8 cellular contexts compared by ENCODE assay signal in the genomic region with DNA sequence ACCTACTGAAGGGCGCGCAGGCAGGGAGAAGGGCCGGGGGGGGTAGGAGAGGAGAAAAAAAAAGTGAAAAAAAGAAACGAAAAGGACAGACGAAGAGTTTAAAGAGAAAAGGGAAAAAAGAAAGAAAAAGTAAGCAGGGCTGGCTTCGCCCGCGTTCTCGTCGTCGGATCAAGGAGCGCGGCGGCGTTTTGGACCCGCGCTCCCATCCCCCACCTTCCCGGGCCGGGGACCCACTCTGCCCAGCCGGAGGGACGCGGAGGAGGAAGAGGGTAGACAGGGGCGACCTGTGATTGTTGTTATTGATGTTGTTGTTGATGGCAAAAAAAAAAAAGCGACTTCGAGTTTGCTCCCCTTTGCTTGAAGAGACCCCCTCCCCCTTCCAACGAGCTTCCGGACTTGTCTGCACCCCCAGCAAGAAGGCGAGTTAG. TPM values are rescaled to one million over a fixed set of nuclear protein-coding genes. Genes with fewer than 3 reads are reported as not detected.
DNase-seq lines count a peak whose midpoint lies in the region; ATAC-seq and TF ChIP-seq lines count a peak whose summit lies in the region.

No MANE protein-coding gene starts in this region.

- H3K27ac Mint-ChIP-seq in CD4-positive, CD25-positive, alpha-beta regulatory T cell, result peak overlapping the region in 2 of 3 donors; percentile 41 to 69

- peaks cover 39% of the 10 kb centered on the region for H3K4me1 ChIP-seq in CD4-positive, CD25-positive, alpha-beta regulatory T cell (ENCODE audit: control insufficient read depth, insufficient read depth, low read length, poor library complexity, severe bottlenecking)
- H3K4me1 ChIP-seq in mesodermal cell (ENCODE audit: control insufficient read depth, insufficient read depth, low read length, poor library complexity, severe bottlenecking), result peaks cover 8% of the 10 kb centered on the region
- H3K4me1 ChIP-seq in uterus, result no peaks in the 10 kb centered on the region

- intact Hi-C loops in uterus (cut with DNase I; ENCODE audit: low total_unique reads), result no loop called here

- DNase-seq in CD4-positive, CD25-positive, alpha-beta regulatory T cell, result peak in 1 of 3 donors; percentile 12
- DNase-seq in HT-29 (ENCODE audit: low spot score) (peak; percentile 33), astrocyte of the spinal cord (ENCODE audit: low read depth, low spot score) (no peak), uterus (peak in 1 of 2 donors; percentile 40), dermis blood vessel endothelial cell (no peak)

- peaks cover 52% of the 10 kb centered on the region for H3K27me3 Mint-ChIP-seq in CD4-positive, CD25-positive, alpha-beta regulatory T cell

- H3K9me3 ChIP-seq in CD4-positive, CD25-positive, alpha-beta regulatory T cell (ENCODE audit: control insufficient read depth in 2 of 2, low read length in 2 of 2), result no peaks in the 10 kb centered on the region
- H3K9me3 ChIP-seq in mesodermal cell (ENCODE audit: control insufficient read depth, low read length), result no peaks in the 10 kb centered on the region
- H3K9me3 ChIP-seq in uterus, result no peaks in the 10 kb centered on the region

- in situ Hi-C loops in astrocyte of the spinal cord (cut with HindIII; ENCODE audit: low sequenced_read_pairs), result no loop called here

- H3K9me3 Mint-ChIP-seq in CD4-positive, CD25-positive, alpha-beta regulatory T cell, result peaks cover 0 to 3% (median 2%) of the 10 kb centered on the region in 7 donors

- no peak for TF ChIP-seq POLR2A in uterus (IDR thresholded peaks at IDR 0.05)

- H3K4me1 Mint-ChIP-seq in CD4-positive, CD25-positive, alpha-beta regulatory T cell, result peaks cover 3 to 23% (median 14%) of the 10 kb centered on the region in 4 donors

- H3K4me3 ChIP-seq in CD4-positive, CD25-positive, alpha-beta regulatory T cell (ENCODE audit: low read depth, low read length), result peak overlapping the region; percentile 60
- peak overlapping the region; percentile 71 for H3K4me3 ChIP-seq in astrocyte of the spinal cord (ENCODE audit: low read depth, low read length)
- H3K4me3 ChIP-seq in mesodermal cell (ENCODE audit: extremely low read depth, insufficient read depth, low read length, poor library complexity, severe bottlenecking), result peak overlapping the region; percentile 96
- H3K4me3 ChIP-seq in uterus, result peak overlapping the region; percentile 76 to 84

- no peaks in the 10 kb centered on the region for H3K36me3 Mint-ChIP-seq in CD4-positive, CD25-positive, alpha-beta regulatory T cell

- no peak overlapping the region for H3K27ac ChIP-seq in CD4-positive, CD25-positive, alpha-beta regulatory T cell (ENCODE audit: insufficient read depth, low read length, poor library complexity, severe bottlenecking)
- peak overlapping the region; percentile 90 for H3K27ac ChIP-seq in mesodermal cell (ENCODE audit: low read depth, low read length, severe bottlenecking)
- peak overlapping the region; percentile 97 for H3K27ac ChIP-seq in uterus

- WGBS in mesodermal cell (ENCODE audit: insufficient coverage in 2 of 2), 2 experiments, result 0 to 3% methylated on average over 12 to 15 of the region's 28 CpGs

- TF ChIP-seq CTCF in astrocyte of the spinal cord (IDR thresholded peaks at IDR 0.05; ENCODE audit: low read depth, low read length) (no peak), uterus (IDR thresholded peaks at IDR 0.05) (no peak)

- H3K36me3 ChIP-seq in CD4-positive, CD25-positive, alpha-beta regulatory T cell (ENCODE audit: control insufficient read depth, insufficient read depth, low read length), result no peaks in the 10 kb centered on the region
- H3K36me3 ChIP-seq in mesodermal cell (ENCODE audit: control insufficient read depth, insufficient read depth, low read length) (peaks cover 37% of the 10 kb centered on the region), uterus (no peaks in the 10 kb centered on the region)

- peak overlapping the region; percentile 83 to 93 (median 87) for H3K4me3 Mint-ChIP-seq in CD4-positive, CD25-positive, alpha-beta regulatory T cell

- ATAC-seq in CD4-positive, CD25-positive, alpha-beta regulatory T cell (ENCODE audit: low read depth in 2 of 2), result no peak
- ATAC-seq in GM18873 (IDR thresholded peaks at IDR 0.05; ENCODE audit: low FRiP score, unreplicated experiment), result no peak
- ATAC-seq in GM21786 (IDR thresholded peaks at IDR 0.05; ENCODE audit: unreplicated experiment), result no peak

- peaks cover 34% of the 10 kb centered on the region for H3K27me3 ChIP-seq in CD4-positive, CD25-positive, alpha-beta regulatory T cell (ENCODE audit: control insufficient read depth, insufficient read depth, low read length)
- no peaks in the 10 kb centered on the region for H3K27me3 ChIP-seq in uterus

RNA-seq across cellular contexts. Expression of gene SOX4, which starts 2.4 kb away (rescaled TPM):
- total RNA-seq in CD4-positive, CD25-positive, alpha-beta regulatory T cell, result 7.6 TPM
- under 1 TPM; 0.30 to 0.59 (median 0.45) TPM for polyA plus RNA-seq in CD4-positive, CD25-positive, alpha-beta regulatory T cell
- total RNA-seq in HT-29 (2014; rRNA removed; shearing (Covaris generic)), result 46.8 and 49.8 TPM in 2 replicates
- polyA plus RNA-seq in mesodermal cell (2013, experiment 1 of 2), result 107 TPM
- polyA plus RNA-seq in mesodermal cell (2013, experiment 2 of 2), result 90.0 TPM
- total RNA-seq in uterus (100 to 1,000 TPM in 1 of 4 donors, 10 to 100 TPM in 1, 1 to 10 TPM in 2; 5.9 to 103 (median 18.1) TPM), dermis blood vessel endothelial cell (60.2 and 73.5 TPM in 2 replicates)
